In genomic region chr10:89926736-89927135, GRCh38 we compare ENCODE assay signal across 27 cellular contexts.
"Had no signal": no experiment of that assay in that cellular context is flagged by ENCODE, and none has a peak within 500 bp of the region (broad histone marks: within the 10 kb centered on the region; RNA-seq: fewer than 3 reads in every experiment).

No MANE protein-coding gene starts in this region.

- H3K36me3 ChIP-seq: SJCRH30 had no signal

- H3K9me2 ChIP-seq: SK-N-SH had no signal

- ATAC-seq: activated CD8-positive, alpha-beta T cell treated with anti-CD3 and anti-CD28 coated beads, Interleukin-2, amount 10 ng/mL, durations not matched to agents 7 days and 5 days; Panc1; WTC11 had no signal

- H3K4me2 ChIP-seq: SK-N-SH had no signal

- H3K27me3 ChIP-seq: SJCRH30 had no signal

- H3K27ac ChIP-seq: RWPE1, SJCRH30 had no signal

- H3K9ac ChIP-seq: SK-N-SH had no signal

- H3K27ac Mint-ChIP-seq: activated CD8-positive, alpha-beta T cell treated with anti-CD3 and anti-CD28 coated beads, Interleukin-2, amount 10 ng/mL, durations not matched to agents 7 days and 5 days; activated naive CD4-positive, alpha-beta T cell treated with anti-CD3 and anti-CD28 coated beads, Interleukin-2, amount 50 U/mL, for 24 hours; activated T-helper 1 cell treated with anti-CD3 and anti-CD28 coated beads, Interleukin-12 subunit alpha, Interleukin-12 subunit beta, Interleukin-2, Interleukin-4 antibody, amounts not matched to agents 30 ng/mL and 10 ng/mL and 1 ng/mL, durations not matched to agents 14 hours and 24 hours and 36 hours; T-helper 2 cell treated with Interferon-gamma antibody and Interleukin-4, amounts not matched to agents 5 μg/mL and 100 μg/mL, for 36 hours; WTC11 had no signal

- H3K4me1 ChIP-seq: SJCRH30 had no signal

- H3K4me3 Mint-ChIP-seq: activated CD8-positive, alpha-beta T cell treated with anti-CD3 and anti-CD28 coated beads, Interleukin-2, amount 10 ng/mL, durations not matched to agents 7 days and 5 days; activated naive CD4-positive, alpha-beta T cell treated with anti-CD3 and anti-CD28 coated beads, Interleukin-2, amount 50 U/mL, for 24 hours; activated T-helper 1 cell treated with anti-CD3 and anti-CD28 coated beads, Interleukin-12 subunit alpha, Interleukin-12 subunit beta, Interleukin-2, Interleukin-4 antibody, amounts not matched to agents 30 ng/mL and 10 ng/mL and 1 ng/mL, durations not matched to agents 14 hours and 24 hours and 36 hours; T-helper 2 cell treated with Interferon-gamma antibody and Interleukin-4, amounts not matched to agents 5 μg/mL and 100 μg/mL, for 36 hours; WTC11 had no signal

- H3K9me3 ChIP-seq: SJCRH30, SK-N-SH had no signal

- H3K36me3 Mint-ChIP-seq: activated naive CD4-positive, alpha-beta T cell treated with anti-CD3 and anti-CD28 coated beads, Interleukin-2, amount 50 U/mL, for 24 hours; WTC11 had no signal

- H3K9me3 Mint-ChIP-seq: activated naive CD4-positive, alpha-beta T cell treated with anti-CD3 and anti-CD28 coated beads, Interleukin-2, amount 50 U/mL, for 24 hours; activated T-helper 1 cell treated with anti-CD3 and anti-CD28 coated beads, Interleukin-12 subunit alpha, Interleukin-12 subunit beta, Interleukin-2, Interleukin-4 antibody, amounts not matched to agents 30 ng/mL and 10 ng/mL and 1 ng/mL, durations not matched to agents 14 hours and 24 hours and 36 hours; T-helper 2 cell treated with Interferon-gamma antibody and Interleukin-4, amounts not matched to agents 5 μg/mL and 100 μg/mL, for 36 hours; WTC11 had no signal

- H3K4me1 Mint-ChIP-seq: activated naive CD4-positive, alpha-beta T cell treated with anti-CD3 and anti-CD28 coated beads, Interleukin-2, amount 50 U/mL, for 24 hours; WTC11 had no signal

- H3K4me3 ChIP-seq: SJCRH30 had no signal

- DNase-seq: activated CD4-positive, alpha-beta T cell treated with anti-CD3 and anti-CD28 coated beads for 48 hours; activated CD4-positive, alpha-beta T cell treated with anti-CD3 and anti-CD28 coated beads, Interleukin-2, amount 50 U/mL, for 4 hours; activated CD4-positive, CD25-positive, alpha-beta regulatory T cell treated with anti-CD3 and anti-CD28 coated beads, Interleukin-2, amount 50 U/mL, for 72 hours; activated CD8-positive, alpha-beta memory T cell treated with anti-CD3 and anti-CD28 coated beads, Interleukin-2, amount 50 U/mL, for 48 hours; activated CD8-positive, alpha-beta T cell treated with anti-CD3 and anti-CD28 coated beads, Interleukin-2, amount 10 ng/mL, durations not matched to agents 7 days and 5 days; activated effector memory CD4-positive, alpha-beta T cell treated with Interleukin-2 at 50 U/mL for 16 hours; activated naive CD4-positive, alpha-beta T cell; activated T-cell treated with anti-CD3 and anti-CD28 coated beads, Interleukin-2, amount 50 U/mL, for 1 hour; aorta; caudate nucleus; Karpas-422; NCI-H1048; NCI-H1930; NCI-H2171; NCI-H345; NCI-H510A; NCI-H526 treated with DMSO at 0.1 percent for 48 hours; NCI-H82; Right ventricle myocardium superior; SJCRH30; SK-N-SH had no signal
